ENCODE assay signal across 19 cellular contexts in genomic region chr5:109704255-109704952, GRCh38. TPM values are rescaled to one million over a fixed set of nuclear protein-coding genes. Genes with fewer than 3 reads are reported as not detected.
DNase-seq lines count a peak whose midpoint lies in the region; ATAC-seq and TF ChIP-seq lines count a peak whose summit lies in the region.
"Had no signal": no experiment of that assay in that cellular context is flagged by ENCODE, and none has a peak within 500 bp of the region (broad histone marks: within the 10 kb centered on the region; RNA-seq: fewer than 3 reads in every experiment).

No MANE protein-coding gene starts in this region.

- DNase-seq in Right ventricle myocardium inferior (ENCODE audit: missing footprints) = no peak
- DNase-seq in left ventricle myocardium inferior = no peak
- DNase-seq in erythroblast (lab: John Stamatoyannopoulos, UW) = peak; percentile 26 to 56
- peak in 1 of 2 donors; percentile 26 for DNase-seq in trophoblast cell
- DNase-seq in aorta = no peak
- DNase-seq in epidermal melanocyte (ENCODE audit: insufficient read length, low spot score) = no peak
- DNase-seq in LoVo (ENCODE audit: low spot score) = no peak
- no peak for DNase-seq in Ammon's horn (ENCODE audit: low spot score)
- DNase-seq: C1 segment of cervical spinal cord, COR-L47, H7, MV-4-11, NCI-H1417, NCI-H187 treated with DMSO at 0.1 percent for 48 hours, NCI-H526 treated with DMSO at 0.1 percent for 48 hours, PC-3 had no signal

- no peak for TF ChIP-seq POLR2A in erythroblast (IDR thresholded peaks at IDR 0.05; ENCODE audit: low read length)

- no peak overlapping the region for H4K12ac ChIP-seq in trophoblast cell (ENCODE audit: low read depth, low read length)

- H3K36me3 ChIP-seq in left ventricle myocardium inferior (no peaks in the 10 kb centered on the region), trophoblast cell (ENCODE audit: control insufficient read depth in 1 of 2, insufficient read depth in 2 of 2, low read length in 2 of 2) (peaks cover 2% of the 10 kb centered on the region in 2 experiments), aorta (ENCODE audit: control insufficient read depth in 1 of 2, insufficient read depth in 2 of 2, low read length in 1 of 2) (no peaks in the 10 kb centered on the region)

- H3K9ac ChIP-seq in trophoblast cell (ENCODE audit: low read length) = no peak overlapping the region

- TF ChIP-seq CTCF in left ventricle myocardium inferior (IDR thresholded peaks at IDR 0.05; ENCODE audit: borderline replicate concordance) = no peak

- H3K14ac ChIP-seq in trophoblast cell (ENCODE audit: low read length) = no peak overlapping the region

- no peak overlapping the region for H3K18ac ChIP-seq in trophoblast cell (ENCODE audit: low read length)

- H3K9me3 ChIP-seq in left ventricle myocardium inferior (replicated peaks) (no peaks in the 10 kb centered on the region), trophoblast cell (ENCODE audit: insufficient read depth, low read depth, low read length) (no peaks in the 10 kb centered on the region), aorta (ENCODE audit: control insufficient read depth, low read length) (no peaks in the 10 kb centered on the region)
- H3K9me3 ChIP-seq: SJSA1 had no signal

- WGBS in trophoblast cell (ENCODE audit: extremely low coverage, insufficient coverage, insufficient read length) = no CpG with 5 or more reads among the region's 10 CpGs
- WGBS in aorta, 2 donors = 24 to 31% methylated on average over 10 of the region's 10 CpGs

- H2AK5ac ChIP-seq in trophoblast cell (ENCODE audit: low read length) = no peak overlapping the region

- H3K79me1 ChIP-seq in trophoblast cell (ENCODE audit: low read length) = peaks cover 10% of the 10 kb centered on the region

- H3K27ac ChIP-seq in left ventricle myocardium inferior (replicated peaks) = no peak overlapping the region
- peak overlapping the region; percentile 97 for H3K27ac ChIP-seq in trophoblast cell (ENCODE audit: low read depth, low read length)
- peak overlapping the region; percentile 57 to 81 for H3K27ac ChIP-seq in aorta (ENCODE audit: low read depth in 1 of 2, low read length in 2 of 2)
- H3K27ac ChIP-seq: HL-60, RWPE1, SJSA1 had no signal

- no peak overlapping the region for H4K8ac ChIP-seq in trophoblast cell (ENCODE audit: low read depth, low read length)

- H2BK120ac ChIP-seq in trophoblast cell (ENCODE audit: insufficient read depth, low read length, poor library complexity) = no peak overlapping the region

- peak overlapping the region; percentile 16 for H2BK5ac ChIP-seq in trophoblast cell (ENCODE audit: low read depth, low read length, poor library complexity)

- H4K91ac ChIP-seq in trophoblast cell (ENCODE audit: low read depth, low read length) = no peak overlapping the region

- peak overlapping the region; percentile 8 for H2BK12ac ChIP-seq in trophoblast cell (ENCODE audit: low read length)

- H3K4me3 ChIP-seq in left ventricle myocardium inferior (no peak overlapping the region), trophoblast cell (ENCODE audit: low read depth, low read length) (no peak overlapping the region), aorta (ENCODE audit: low read length in 2 of 2) (peak overlapping the region in 1 of 2 donors; percentile 39)
- H3K4me3 ChIP-seq: SJSA1 had no signal

- H3K4me1 ChIP-seq in left ventricle myocardium inferior (peaks cover 23% of the 10 kb centered on the region), trophoblast cell (ENCODE audit: control insufficient read depth in 1 of 2, insufficient read depth in 2 of 2, low read length in 2 of 2) (peaks cover 12 to 26% of the 10 kb centered on the region in 2 experiments), aorta (ENCODE audit: control insufficient read depth in 1 of 2, insufficient read depth in 2 of 2, low read length in 2 of 2) (peaks cover 6 to 24% of the 10 kb centered on the region in 2 donors)
- H3K4me1 ChIP-seq: SJSA1 had no signal

- ATAC-seq in Right ventricle myocardium inferior = peak; percentile 16
- ATAC-seq in aorta (ENCODE audit: low FRiP score) = no peak
- ATAC-seq: PC-3 had no signal

- H3K79me2 ChIP-seq in trophoblast cell (ENCODE audit: control insufficient read depth, insufficient read depth, low read length, poor library complexity) = peaks cover 9% of the 10 kb centered on the region

- peak overlapping the region; percentile 88 for H3K23ac ChIP-seq in trophoblast cell (ENCODE audit: low read length)

- intact Hi-C loops in Right ventricle myocardium inferior (cut with DNase I) (no loop called here), left ventricle myocardium inferior (cut with micrococcal nuclease) (no loop called here), aorta (cut with DNase I) (loop anchor here (5.0 to 10.0 kb wide), 2 partner anchors 38 to 280 kb away; no protein-coding TSS in a partner anchor)

- no peak overlapping the region for H2AFZ ChIP-seq in trophoblast cell (ENCODE audit: insufficient read depth, low read length, poor library complexity)

- no peak overlapping the region for H3K4ac ChIP-seq in trophoblast cell (ENCODE audit: low read depth, low read length)

- H3K27me3 ChIP-seq in left ventricle myocardium inferior (ENCODE audit: low read depth) (no peaks in the 10 kb centered on the region), trophoblast cell (ENCODE audit: insufficient read depth, low read length) (no peaks in the 10 kb centered on the region), aorta (ENCODE audit: control insufficient read depth in 1 of 2, insufficient read depth in 2 of 2, low read length in 1 of 2) (no peaks in the 10 kb centered on the region)
- H3K27me3 ChIP-seq: SJSA1 had no signal

- H3K4me2 ChIP-seq in trophoblast cell (ENCODE audit: low read length) = no peak overlapping the region

RNA-seq across cellular contexts. Expression of gene MAN2A1, which starts 14.7 kb away (rescaled TPM):
- total RNA-seq in Right ventricle myocardium inferior = 13.7 TPM
- 9.2 TPM for total RNA-seq in left ventricle myocardium inferior
- 61.9 and 66.5 TPM in 2 replicates for polyA plus RNA-seq in trophoblast cell (2013)
- total RNA-seq in aorta = 10 to 100 TPM; 57.7 to 69.7 TPM
- polyA plus RNA-seq in aorta = 10 to 100 TPM; 14.5 to 23.5 TPM

Comparison
In these comparisons a context has a peak if more than half of its experiments do, and no peak if none do; other contexts are left out.
1. DNase-seq: peak in erythroblast (2 of 2); none in Right ventricle myocardium inferior (single experiment), left ventricle myocardium inferior (single experiment), aorta (0 of 2), epidermal melanocyte (single experiment), LoVo (single experiment) and Ammon's horn (single experiment).
2. intact Hi-C loops: an anchor here in aorta (5.0 to 10.0 kb wide); none called in Right ventricle myocardium inferior and left ventricle myocardium inferior.